In genomic region chr6:117440558-117441525, GRCh38 we compare ENCODE assay signal across 1 cellular context.
TF ChIP-seq lines count a peak whose summit lies in the region.

No MANE protein-coding gene starts in this region.

TF ChIP-seq in SK-N-SH treated with all-trans-retinoic acid at 6 μM for 48 hours, 23 proteins besides CTCF, POLR2A, EP300 and RAD21 (continued from another document):
- TF ChIP-seq POU6F1 (CRISPR knock-in tag; IDR thresholded peaks at IDR 0.05; ENCODE audit: borderline replicate concordance, low read depth), result no peak
- TF ChIP-seq ZC3H10 (CRISPR knock-in tag; IDR thresholded peaks at IDR 0.05), result 0 out of 2 replicates have a peak, but pooled peaks have one; percentile 16
- TF ChIP-seq PPARA (CRISPR knock-in tag; IDR thresholded peaks at IDR 0.05; ENCODE audit: borderline replicate concordance), result no peak
- no peak for TF ChIP-seq ZFP30 (CRISPR knock-in tag; IDR thresholded peaks at IDR 0.05)
- no peak for TF ChIP-seq ZNF70 (CRISPR knock-in tag; IDR thresholded peaks at IDR 0.05)
